1 cellular context compared by ENCODE assay signal in genomic region chr7:50677279-50677996, GRCh38.
TF ChIP-seq lines count a peak whose summit lies in the region.

No MANE protein-coding gene starts in this region.

TF ChIP-seq in HepG2, 621 proteins besides CTCF, POLR2A, EP300 and RAD21 (continued from another document and continues in another):
- TF ChIP-seq, protein P1, sequence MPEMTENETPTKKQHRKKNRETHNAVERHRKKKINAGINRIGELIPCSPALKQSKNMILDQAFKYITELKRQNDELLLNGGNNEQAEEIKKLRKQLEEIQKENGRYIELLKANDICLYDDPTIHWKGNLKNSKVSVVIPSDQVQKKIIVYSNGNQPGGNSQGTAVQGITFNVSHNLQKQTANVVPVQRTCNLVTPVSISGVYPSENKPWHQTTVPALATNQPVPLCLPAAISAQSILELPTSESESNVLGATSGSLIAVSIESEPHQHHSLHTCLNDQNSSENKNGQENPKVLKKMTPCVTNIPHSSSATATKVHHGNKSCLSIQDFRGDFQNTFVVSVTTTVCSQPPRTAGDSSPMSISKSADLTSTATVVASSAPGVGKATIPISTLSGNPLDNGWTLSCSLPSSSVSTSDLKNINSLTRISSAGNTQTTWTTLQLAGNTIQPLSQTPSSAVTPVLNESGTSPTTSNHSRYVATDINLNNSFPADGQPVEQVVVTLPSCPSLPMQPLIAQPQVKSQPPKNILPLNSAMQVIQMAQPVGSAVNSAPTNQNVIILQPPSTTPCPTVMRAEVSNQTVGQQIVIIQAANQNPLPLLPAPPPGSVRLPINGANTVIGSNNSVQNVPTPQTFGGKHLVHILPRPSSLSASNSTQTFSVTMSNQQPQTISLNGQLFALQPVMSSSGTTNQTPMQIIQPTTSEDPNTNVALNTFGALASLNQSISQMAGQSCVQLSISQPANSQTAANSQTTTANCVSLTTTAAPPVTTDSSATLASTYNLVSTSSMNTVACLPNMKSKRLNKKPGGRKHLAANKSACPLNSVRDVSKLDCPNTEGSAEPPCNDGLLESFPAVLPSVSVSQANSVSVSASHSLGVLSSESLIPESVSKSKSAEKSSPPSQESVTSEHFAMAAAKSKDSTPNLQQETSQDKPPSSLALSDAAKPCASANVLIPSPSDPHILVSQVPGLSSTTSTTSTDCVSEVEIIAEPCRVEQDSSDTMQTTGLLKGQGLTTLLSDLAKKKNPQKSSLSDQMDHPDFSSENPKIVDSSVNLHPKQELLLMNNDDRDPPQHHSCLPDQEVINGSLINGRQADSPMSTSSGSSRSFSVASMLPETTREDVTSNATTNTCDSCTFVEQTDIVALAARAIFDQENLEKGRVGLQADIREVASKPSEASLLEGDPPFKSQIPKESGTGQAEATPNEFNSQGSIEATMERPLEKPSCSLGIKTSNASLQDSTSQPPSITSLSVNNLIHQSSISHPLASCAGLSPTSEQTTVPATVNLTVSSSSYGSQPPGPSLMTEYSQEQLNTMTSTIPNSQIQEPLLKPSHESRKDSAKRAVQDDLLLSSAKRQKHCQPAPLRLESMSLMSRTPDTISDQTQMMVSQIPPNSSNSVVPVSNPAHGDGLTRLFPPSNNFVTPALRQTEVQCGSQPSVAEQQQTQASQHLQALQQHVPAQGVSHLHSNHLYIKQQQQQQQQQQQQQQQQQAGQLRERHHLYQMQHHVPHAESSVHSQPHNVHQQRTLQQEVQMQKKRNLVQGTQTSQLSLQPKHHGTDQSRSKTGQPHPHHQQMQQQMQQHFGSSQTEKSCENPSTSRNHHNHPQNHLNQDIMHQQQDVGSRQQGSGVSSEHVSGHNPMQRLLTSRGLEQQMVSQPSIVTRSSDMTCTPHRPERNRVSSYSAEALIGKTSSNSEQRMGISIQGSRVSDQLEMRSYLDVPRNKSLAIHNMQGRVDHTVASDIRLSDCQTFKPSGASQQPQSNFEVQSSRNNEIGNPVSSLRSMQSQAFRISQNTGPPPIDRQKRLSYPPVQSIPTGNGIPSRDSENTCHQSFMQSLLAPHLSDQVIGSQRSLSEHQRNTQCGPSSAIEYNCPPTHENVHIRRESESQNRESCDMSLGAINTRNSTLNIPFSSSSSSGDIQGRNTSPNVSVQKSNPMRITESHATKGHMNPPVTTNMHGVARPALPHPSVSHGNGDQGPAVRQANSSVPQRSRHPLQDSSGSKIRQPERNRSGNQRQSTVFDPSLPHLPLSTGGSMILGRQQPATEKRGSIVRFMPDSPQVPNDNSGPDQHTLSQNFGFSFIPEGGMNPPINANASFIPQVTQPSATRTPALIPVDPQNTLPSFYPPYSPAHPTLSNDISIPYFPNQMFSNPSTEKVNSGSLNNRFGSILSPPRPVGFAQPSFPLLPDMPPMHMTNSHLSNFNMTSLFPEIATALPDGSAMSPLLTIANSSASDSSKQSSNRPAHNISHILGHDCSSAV (CRISPR knock-in tag; IDR thresholded peaks at IDR 0.05; ENCODE audit: borderline replicate concordance), result no peak
- no peak for TF ChIP-seq ATF7-NPFF (CRISPR knock-in tag; IDR thresholded peaks at IDR 0.05; ENCODE audit: low read depth)
- peak; percentile 20; the same call in 1 of the 2 replicates for TF ChIP-seq DPF2 (CRISPR knock-in tag; IDR thresholded peaks at IDR 0.05; ENCODE audit: borderline replicate concordance, low read depth)
- TF ChIP-seq SRSF4 (IDR thresholded peaks at IDR 0.05; ENCODE audit: low read depth, low read length, poor library complexity, severe bottlenecking), result no peak
- no peak for TF ChIP-seq KLF15 (CRISPR knock-in tag; IDR thresholded peaks at IDR 0.05; ENCODE audit: borderline replicate concordance)
- TF ChIP-seq NR2F1 (CRISPR knock-in tag; IDR thresholded peaks at IDR 0.05), result no peak
- no peak for TF ChIP-seq ZNF674 (CRISPR knock-in tag; IDR thresholded peaks at IDR 0.05; ENCODE audit: low read depth)
- no peak for TF ChIP-seq ZNF746 (CRISPR knock-in tag; IDR thresholded peaks at IDR 0.05)
- TF ChIP-seq, protein P2, sequence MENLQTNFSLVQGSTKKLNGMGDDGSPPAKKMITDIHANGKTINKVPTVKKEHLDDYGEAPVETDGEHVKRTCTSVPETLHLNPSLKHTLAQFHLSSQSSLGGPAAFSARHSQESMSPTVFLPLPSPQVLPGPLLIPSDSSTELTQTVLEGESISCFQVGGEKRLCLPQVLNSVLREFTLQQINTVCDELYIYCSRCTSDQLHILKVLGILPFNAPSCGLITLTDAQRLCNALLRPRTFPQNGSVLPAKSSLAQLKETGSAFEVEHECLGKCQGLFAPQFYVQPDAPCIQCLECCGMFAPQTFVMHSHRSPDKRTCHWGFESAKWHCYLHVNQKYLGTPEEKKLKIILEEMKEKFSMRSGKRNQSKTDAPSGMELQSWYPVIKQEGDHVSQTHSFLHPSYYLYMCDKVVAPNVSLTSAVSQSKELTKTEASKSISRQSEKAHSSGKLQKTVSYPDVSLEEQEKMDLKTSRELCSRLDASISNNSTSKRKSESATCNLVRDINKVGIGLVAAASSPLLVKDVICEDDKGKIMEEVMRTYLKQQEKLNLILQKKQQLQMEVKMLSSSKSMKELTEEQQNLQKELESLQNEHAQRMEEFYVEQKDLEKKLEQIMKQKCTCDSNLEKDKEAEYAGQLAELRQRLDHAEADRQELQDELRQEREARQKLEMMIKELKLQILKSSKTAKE (CRISPR knock-in tag; IDR thresholded peaks at IDR 0.05; ENCODE audit: borderline replicate concordance), result peak; percentile 46; the same call in 1 of the 2 replicates
- TF ChIP-seq, protein P3, sequence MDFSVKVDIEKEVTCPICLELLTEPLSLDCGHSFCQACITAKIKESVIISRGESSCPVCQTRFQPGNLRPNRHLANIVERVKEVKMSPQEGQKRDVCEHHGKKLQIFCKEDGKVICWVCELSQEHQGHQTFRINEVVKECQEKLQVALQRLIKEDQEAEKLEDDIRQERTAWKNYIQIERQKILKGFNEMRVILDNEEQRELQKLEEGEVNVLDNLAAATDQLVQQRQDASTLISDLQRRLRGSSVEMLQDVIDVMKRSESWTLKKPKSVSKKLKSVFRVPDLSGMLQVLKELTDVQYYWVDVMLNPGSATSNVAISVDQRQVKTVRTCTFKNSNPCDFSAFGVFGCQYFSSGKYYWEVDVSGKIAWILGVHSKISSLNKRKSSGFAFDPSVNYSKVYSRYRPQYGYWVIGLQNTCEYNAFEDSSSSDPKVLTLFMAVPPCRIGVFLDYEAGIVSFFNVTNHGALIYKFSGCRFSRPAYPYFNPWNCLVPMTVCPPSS (IDR thresholded peaks at IDR 0.05), result no peak
- TF ChIP-seq ZNF282 (IDR thresholded peaks at IDR 0.05; ENCODE audit: partially characterized antibody), result no peak
- TF ChIP-seq HMGA1 (CRISPR knock-in tag; conservative IDR thresholded peaks at IDR 0.05), result no peak
- TF ChIP-seq ZBTB21 (CRISPR knock-in tag; IDR thresholded peaks at IDR 0.05), result no peak
- TF ChIP-seq MLLT10 (CRISPR knock-in tag; IDR thresholded peaks at IDR 0.05), result no peak
- no peak for TF ChIP-seq TARDBP (CRISPR knock-in tag; IDR thresholded peaks at IDR 0.05)
- TF ChIP-seq ZEB1 (IDR thresholded peaks at IDR 0.05; ENCODE audit: insufficient replicate concordance, low read depth), result no peak
- TF ChIP-seq, protein P4, sequence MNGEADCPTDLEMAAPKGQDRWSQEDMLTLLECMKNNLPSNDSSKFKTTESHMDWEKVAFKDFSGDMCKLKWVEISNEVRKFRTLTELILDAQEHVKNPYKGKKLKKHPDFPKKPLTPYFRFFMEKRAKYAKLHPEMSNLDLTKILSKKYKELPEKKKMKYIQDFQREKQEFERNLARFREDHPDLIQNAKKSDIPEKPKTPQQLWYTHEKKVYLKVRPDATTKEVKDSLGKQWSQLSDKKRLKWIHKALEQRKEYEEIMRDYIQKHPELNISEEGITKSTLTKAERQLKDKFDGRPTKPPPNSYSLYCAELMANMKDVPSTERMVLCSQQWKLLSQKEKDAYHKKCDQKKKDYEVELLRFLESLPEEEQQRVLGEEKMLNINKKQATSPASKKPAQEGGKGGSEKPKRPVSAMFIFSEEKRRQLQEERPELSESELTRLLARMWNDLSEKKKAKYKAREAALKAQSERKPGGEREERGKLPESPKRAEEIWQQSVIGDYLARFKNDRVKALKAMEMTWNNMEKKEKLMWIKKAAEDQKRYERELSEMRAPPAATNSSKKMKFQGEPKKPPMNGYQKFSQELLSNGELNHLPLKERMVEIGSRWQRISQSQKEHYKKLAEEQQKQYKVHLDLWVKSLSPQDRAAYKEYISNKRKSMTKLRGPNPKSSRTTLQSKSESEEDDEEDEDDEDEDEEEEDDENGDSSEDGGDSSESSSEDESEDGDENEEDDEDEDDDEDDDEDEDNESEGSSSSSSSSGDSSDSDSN (CRISPR knock-in tag; IDR thresholded peaks at IDR 0.05), result no peak
- peak; percentile 80 for TF ChIP-seq HNF4A (CRISPR knock-in tag; IDR thresholded peaks at IDR 0.05)
- no peak for TF ChIP-seq RELA (CRISPR knock-in tag; IDR thresholded peaks at IDR 0.05)
- no peak for TF ChIP-seq ZKSCAN5 (CRISPR knock-in tag; IDR thresholded peaks at IDR 0.05)
- no peak for TF ChIP-seq NFKB2 (CRISPR knock-in tag; IDR thresholded peaks at IDR 0.05; ENCODE audit: borderline replicate concordance)
- no peak for TF ChIP-seq HMGXB3 (CRISPR knock-in tag; IDR thresholded peaks at IDR 0.05; ENCODE audit: borderline replicate concordance)
- TF ChIP-seq LCORL (IDR thresholded peaks at IDR 0.05), result no peak
- TF ChIP-seq LCORL (CRISPR knock-in tag; IDR thresholded peaks at IDR 0.05), result no peak
- no peak for TF ChIP-seq AKNA (CRISPR knock-in tag; IDR thresholded peaks at IDR 0.05; ENCODE audit: borderline replicate concordance)
- TF ChIP-seq, protein P5, sequence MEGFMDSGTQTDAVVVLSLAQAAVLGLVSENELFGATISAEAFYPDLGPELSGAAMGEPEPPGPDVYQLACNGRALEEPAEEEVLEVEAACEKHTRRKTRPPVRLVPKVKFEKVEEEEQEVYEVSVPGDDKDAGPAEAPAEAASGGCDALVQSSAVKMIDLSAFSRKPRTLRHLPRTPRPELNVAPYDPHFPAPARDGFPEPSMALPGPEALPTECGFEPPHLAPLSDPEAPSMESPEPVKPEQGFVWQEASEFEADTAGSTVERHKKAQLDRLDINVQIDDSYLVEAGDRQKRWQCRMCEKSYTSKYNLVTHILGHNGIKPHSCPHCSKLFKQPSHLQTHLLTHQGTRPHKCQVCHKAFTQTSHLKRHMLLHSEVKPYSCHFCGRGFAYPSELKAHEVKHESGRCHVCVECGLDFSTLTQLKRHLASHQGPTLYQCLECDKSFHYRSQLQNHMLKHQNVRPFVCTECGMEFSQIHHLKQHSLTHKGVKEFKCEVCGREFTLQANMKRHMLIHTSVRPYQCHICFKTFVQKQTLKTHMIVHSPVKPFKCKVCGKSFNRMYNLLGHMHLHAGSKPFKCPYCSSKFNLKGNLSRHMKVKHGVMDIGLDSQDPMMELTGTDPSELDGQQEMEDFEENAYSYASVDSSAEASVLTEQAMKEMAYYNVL (CRISPR knock-in tag; IDR thresholded peaks at IDR 0.05; ENCODE audit: borderline replicate concordance), result no peak
- TF ChIP-seq, protein P6, sequence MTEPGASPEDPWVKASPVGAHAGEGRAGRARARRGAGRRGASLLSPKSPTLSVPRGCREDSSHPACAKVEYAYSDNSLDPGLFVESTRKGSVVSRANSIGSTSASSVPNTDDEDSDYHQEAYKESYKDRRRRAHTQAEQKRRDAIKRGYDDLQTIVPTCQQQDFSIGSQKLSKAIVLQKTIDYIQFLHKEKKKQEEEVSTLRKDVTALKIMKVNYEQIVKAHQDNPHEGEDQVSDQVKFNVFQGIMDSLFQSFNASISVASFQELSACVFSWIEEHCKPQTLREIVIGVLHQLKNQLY (CRISPR knock-in tag; IDR thresholded peaks at IDR 0.05), result no peak; the same call in 1 of the 2 replicates
- no peak for TF ChIP-seq SP2 (CRISPR knock-in tag; IDR thresholded peaks at IDR 0.05)
